25 cellular contexts compared by ENCODE assay signal in the genomic region with DNA sequence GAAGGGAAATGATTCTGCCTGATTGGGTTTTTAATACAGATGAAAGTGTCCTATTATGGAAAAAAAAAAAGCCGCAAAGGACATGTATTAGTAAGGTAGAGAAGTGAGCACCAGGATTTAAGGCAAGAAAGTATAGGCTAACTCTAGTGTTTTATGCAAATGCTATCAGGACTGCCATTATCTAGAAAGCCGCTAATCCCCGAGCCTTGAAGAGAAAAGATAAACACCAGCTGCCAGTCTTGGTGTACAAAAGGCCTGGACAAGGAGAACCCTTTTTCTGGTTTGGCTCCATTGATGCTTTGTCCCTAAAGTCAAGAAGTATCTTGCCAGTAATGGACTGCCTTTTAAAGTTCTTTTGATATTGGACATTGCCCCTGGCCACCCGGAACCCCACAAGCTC. TPM values are rescaled to one million over a fixed set of nuclear protein-coding genes. Genes with fewer than 3 reads are reported as not detected.
DNase-seq lines count a peak whose midpoint lies in the region; ATAC-seq, FAIRE-seq and TF ChIP-seq lines count a peak whose summit lies in the region.
"Had no signal": no experiment of that assay in that cellular context is flagged by ENCODE, and none has a peak within 500 bp of the region (broad histone marks: within the 10 kb centered on the region; RNA-seq: fewer than 3 reads in every experiment).

No MANE protein-coding gene starts in this region.

- H3K4me1 ChIP-seq in K562 (replicated peaks in 1 of 2; ENCODE audit: control insufficient read depth in 2 of 2, insufficient read depth in 2 of 2, low read length in 2 of 2) (peaks cover 10 to 16% of the 10 kb centered on the region in 2 experiments), neural progenitor cell (peaks cover 4% of the 10 kb centered on the region), heart right ventricle (no peaks in the 10 kb centered on the region)

- TF ChIP-seq EP300 in K562 (IDR thresholded peaks at IDR 0.05; ENCODE audit: low read length), result no peak

- H3K27me3 Mint-ChIP-seq in neural progenitor cell (ENCODE audit: insufficient read depth, low read depth), result no peaks in the 10 kb centered on the region

- WGBS in K562 (ENCODE audit: insufficient coverage, low coverage, missing lambda C conversion rate), result 14% methylated on average over 4 of the region's 4 CpGs
- WGBS in heart right ventricle, 2 donors, result 63 to 68% methylated on average over 4 of the region's 4 CpGs

- TF ChIP-seq RAD21 in K562 (CRISPR knock-in tag; conservative IDR thresholded peaks at IDR 0.05 in 1 of 2, IDR thresholded peaks at IDR 0.05 in 1 of 2), result no peak

- H3K9ac ChIP-seq in K562 (ENCODE audit: insufficient read depth in 1 of 2, low read depth in 2 of 2, low read length in 2 of 2) (no peak overlapping the region), neural progenitor cell (no peak overlapping the region)

- peaks cover 3% of the 10 kb centered on the region for H3K4me1 Mint-ChIP-seq in neural progenitor cell
- H3K4me1 Mint-ChIP-seq: CD8-positive, alpha-beta memory T cell; GM23338 had no signal

- H3K9me1 ChIP-seq in K562 (ENCODE audit: control insufficient read depth, insufficient read depth, low read length), result no peaks in the 10 kb centered on the region

- TF ChIP-seq CTCF in D721Med (IDR thresholded peaks at IDR 0.05; ENCODE audit: insufficient read depth, missing control alignments), result no peak
- no peak for TF ChIP-seq CTCF in K562 (IDR thresholded peaks at IDR 0.05 in 2 of 3, conservative IDR thresholded peaks at IDR 0.05 in 1 of 3; ENCODE audit: insufficient read depth in 2 of 3, low read depth in 1 of 3, low read length in 3 of 3)
- no peak for TF ChIP-seq CTCF in neural progenitor cell (IDR thresholded peaks at IDR 0.05)
- TF ChIP-seq CTCF in heart right ventricle (IDR thresholded peaks at IDR 0.05), result no peak

- peaks cover 5% of the 10 kb centered on the region for H3K9me3 Mint-ChIP-seq in neural progenitor cell
- H3K9me3 Mint-ChIP-seq: CD8-positive, alpha-beta memory T cell had no signal

- DNase-seq in D721Med (ENCODE audit: insufficient read length, low spot score) (no peak), NCI-H524 (lab: John Stamatoyannopoulos, UW) (peak; percentile 91), K562 (ENCODE audit: extremely low read depth in 1 of 4, low spot score in 3 of 4) (peak in 1 of 4 experiments; percentile 48), neural progenitor cell (ENCODE audit: low spot score) (peak; percentile 44), heart right ventricle (no peak), activated T-cell treated with anti-CD3 and anti-CD28 coated beads for 4 hours (no peak), GM19239 (ENCODE audit: insufficient read length, low spot score) (no peak)
- DNase-seq: Calu3; CD8-positive, alpha-beta memory T cell; DMS79 treated with DMSO at 0.1 percent for 48 hours; KG1; NCI-H1092; NCI-H1436; NCI-H1930; NCI-H446 treated with DMSO at 0.1 percent for 48 hours; NK-92 treated with Interleukin-12 subunit alpha and Interleukin-12 subunit beta, amount 100 ng/mL, for 24 hours; SHP77 treated with DMSO at 0.1 percent for 48 hours; SW 1271 had no signal

- in situ Hi-C loops in K562 (cut with MboI), result loop anchor here (25.0 kb wide), 1 partner anchor 571 kb away; no protein-coding TSS in a partner anchor

- H3K4me3 ChIP-seq in K562 (no peak overlapping the region), neural progenitor cell (no peak overlapping the region), heart right ventricle (no peak overlapping the region)
- H3K4me3 ChIP-seq: GM12878, GM23338, SK-N-MC had no signal

- H3K27ac ChIP-seq in K562 (ENCODE audit: extremely low read depth, low read depth, low read length) (no peak overlapping the region), neural progenitor cell (no peak overlapping the region), heart right ventricle (no peak overlapping the region)
- H3K27ac ChIP-seq: C4-2B, HL-60, RWPE1, SK-N-MC had no signal

- H3K4me3 Mint-ChIP-seq in neural progenitor cell, result no peak overlapping the region
- H3K4me3 Mint-ChIP-seq: CD8-positive, alpha-beta memory T cell; GM23338 had no signal

- ATAC-seq in K562, result peak; percentile 34; the same call in 2 of the 3 replicates
- no peak for ATAC-seq in heart right ventricle
- ATAC-seq: GM12878, GM23338 had no signal

- CTCF ChIA-PET in K562 (lab: Yijun Ruan, JAX; ENCODE audit: low intra/inter-chr PET ratio), result no interaction called here

- intact Hi-C loops in K562 (cut with micrococcal nuclease), result no loop called here
- intact Hi-C loops in heart right ventricle (cut with DNase I), result no loop called here

- no peak overlapping the region for H3K27ac Mint-ChIP-seq in neural progenitor cell
- H3K27ac Mint-ChIP-seq: CD8-positive, alpha-beta memory T cell; GM23338 had no signal

- H3K4me2 ChIP-seq in K562 (ENCODE audit: insufficient read depth, low read length) (peak overlapping the region; percentile 23; the same call in 1 of the 2 replicates), neural progenitor cell (no peak overlapping the region)
- H3K4me2 ChIP-seq: GM23338 had no signal

- H2AFZ ChIP-seq in K562 (ENCODE audit: low read depth, low read length) (no peak overlapping the region), neural progenitor cell (replicated peaks) (no peak overlapping the region)
- H2AFZ ChIP-seq: GM23338 had no signal

- H3K27me3 ChIP-seq in K562 (ENCODE audit: control insufficient read depth in 2 of 2, insufficient read depth in 2 of 2, low read length in 2 of 2) (no peaks in the 10 kb centered on the region), neural progenitor cell (no peaks in the 10 kb centered on the region), heart right ventricle (peaks cover 0 to 6% (median 0%) of the 10 kb centered on the region in 7 donors)

- TF ChIP-seq POLR2A in K562 (conservative IDR thresholded peaks at IDR 0.05), result no peak

- H3K79me2 ChIP-seq in K562 (ENCODE audit: control insufficient read depth, insufficient read depth, low read length), result no peaks in the 10 kb centered on the region
- no peaks in the 10 kb centered on the region for H3K79me2 ChIP-seq in neural progenitor cell (ENCODE audit: low read depth)

- POLR2A ChIA-PET in K562 (lab: Yijun Ruan, JAX), result interaction anchor here (0.6 to 6.8 kb wide), 3 partner anchors 9 to 713 kb away, joined by 3 to 51 read pairs (median 3); partner anchors contain the start of genes SMC4 and TRIM59

- BruUV-seq in K562 (replicated peaks; lab: Mats Ljungman, UMichigan), result no TSS peak

- no peaks in the 10 kb centered on the region for H3K36me3 Mint-ChIP-seq in neural progenitor cell
- H3K36me3 Mint-ChIP-seq: CD8-positive, alpha-beta memory T cell had no signal

- FAIRE-seq in D721Med (lab: Jason Lieb, UNC) (peak; percentile 53), K562 (lab: Jason Lieb, UNC) (peak; percentile 52), GM19239 (lab: Jason Lieb, UNC) (no peak)
- FAIRE-seq: A204.1, GM12878 had no signal

- H3K36me3 ChIP-seq in K562 (ENCODE audit: control insufficient read depth, insufficient read depth, low read length), result no peaks in the 10 kb centered on the region
- no peaks in the 10 kb centered on the region for H3K36me3 ChIP-seq in neural progenitor cell
- no peaks in the 10 kb centered on the region for H3K36me3 ChIP-seq in heart right ventricle

- H3K9me3 ChIP-seq in K562 (replicated peaks; ENCODE audit: control insufficient read depth, insufficient read depth, low read depth, low read length) (no peaks in the 10 kb centered on the region), neural progenitor cell (ENCODE audit: low read depth) (no peaks in the 10 kb centered on the region), heart right ventricle (no peaks in the 10 kb centered on the region)

- no peaks in the 10 kb centered on the region for H3F3A ChIP-seq in neural progenitor cell (ENCODE audit: low read depth)

- H4K20me1 ChIP-seq in K562 (replicated peaks; ENCODE audit: control insufficient read depth, insufficient read depth, low read length), result no peaks in the 10 kb centered on the region
- no peaks in the 10 kb centered on the region for H4K20me1 ChIP-seq in neural progenitor cell (ENCODE audit: low read depth)

RNA-seq across cellular contexts. Expression of gene TRIM59, which starts 8.6 kb away (rescaled TPM):
- 21.5 and 60.7 TPM in 2 replicates for total RNA-seq in K562 (2011; cell fraction: chromatin; rRNA removed; ENCODE audit: low replicate concordance)
- 11.2 and 16.4 TPM in 2 replicates for total RNA-seq in K562 (2011; cell fraction: nucleolus; rRNA removed)
- total RNA-seq in K562 (2011; cell fraction: nucleoplasm; rRNA removed), result 32.6 and 56.4 TPM in 2 replicates
- total RNA-seq in K562 (2014; rRNA removed), result 20.7 and 22.7 TPM in 2 replicates
- 41.8 and 52.0 TPM in 2 replicates for total RNA-seq in K562 (2014; rRNA removed; fragmentation: Illumina TruSeq; extraction: Trizol)
- total RNA-seq in K562 (2015; rRNA removed; fragmentation: Illumina TruSeq; extraction: Trizol), result 34.8 and 35.6 TPM in 2 replicates
- total RNA-seq in K562 (2021), result 29.9 and 33.0 TPM in 2 replicates
- 44.3 and 47.7 TPM in 2 replicates for polyA plus RNA-seq in K562 (2011; rRNA removed)
- polyA plus RNA-seq in K562 (2011; cell fraction: cytosol; rRNA removed), result 7.5 and 16.2 TPM in 2 replicates
- polyA plus RNA-seq in K562 (2011; cell fraction: nucleus; rRNA removed), result 17.6 and 24.2 TPM in 2 replicates
- polyA plus RNA-seq in K562 (2012), result 18.5 and 20.9 TPM in 2 replicates
- 29.8 and 35.5 TPM in 2 replicates for polyA plus RNA-seq in K562 (2014; fragmentation: Illumina TruSeq; extraction: Trizol)
- polyA plus RNA-seq in K562 (2014; fragmentation: Nextera tagmentation; extraction: Ambion mirVana), result 100 to 1,000 TPM in 1 of 2 experiments, 10 to 100 TPM in 1; 34.1 to 101 TPM
- polyA plus RNA-seq in K562 (2014; rRNA removed), result 16.4 and 16.8 TPM in 2 replicates
- 41.9 and 51.8 TPM in 2 replicates for polyA minus RNA-seq in K562 (2011; rRNA and poly(A)+ RNA removed)
- polyA minus RNA-seq in K562 (2011; cell fraction: cytosol; rRNA and poly(A)+ RNA removed), result 16.0 and 29.1 TPM in 2 replicates
- 15.1 and 25.3 TPM in 2 replicates for polyA minus RNA-seq in K562 (2011; cell fraction: nucleus; rRNA and poly(A)+ RNA removed)
- 80.9 and 120 TPM in 2 replicates for total RNA-seq in neural progenitor cell (ENCODE audit: low replicate concordance)
- 1 to 10 TPM in 1 of 10 donors, under 1 TPM in 8, not detected in 1; 0.10 to 2.8 (median 0.60) TPM for total RNA-seq in heart right ventricle
- under 1 TPM; 0.15 to 0.25 TPM for polyA plus RNA-seq in heart right ventricle

RNA-seq across cellular contexts. Expression of gene SMC4, which starts 58.7 kb away (rescaled TPM):
- total RNA-seq in K562 (2011; cell fraction: chromatin; rRNA removed; ENCODE audit: low replicate concordance), result 157 and 734 TPM in 2 replicates
- total RNA-seq in K562 (2011; cell fraction: nucleolus; rRNA removed), result 85.2 and 108 TPM in 2 replicates
- 165 and 177 TPM in 2 replicates for total RNA-seq in K562 (2011; cell fraction: nucleoplasm; rRNA removed)
- total RNA-seq in K562 (2014; rRNA removed) (145 and 201 TPM in 2 replicates), K562 (2014; rRNA removed; fragmentation: Illumina TruSeq; extraction: Trizol) (271 and 309 TPM in 2 replicates), K562 (2015; rRNA removed; fragmentation: Illumina TruSeq; extraction: Trizol) (270 and 326 TPM in 2 replicates), K562 (2021) (162 and 176 TPM in 2 replicates), neural progenitor cell (ENCODE audit: low replicate concordance) (233 and 382 TPM in 2 replicates), heart right ventricle (10 to 100 TPM; 10.6 to 36.2 (median 17.3) TPM)
- polyA plus RNA-seq in K562 (2011; rRNA removed) (98.2 and 136 TPM in 2 replicates), K562 (2014; fragmentation: Illumina TruSeq; extraction: Trizol) (233 and 347 TPM in 2 replicates), K562 (2014; fragmentation: Nextera tagmentation; extraction: Ambion mirVana) (100 to 1,000 TPM in 1 of 2 experiments, 10 to 100 TPM in 1; 87.9 to 105 TPM), K562 (2014; rRNA removed) (185 and 198 TPM in 2 replicates), heart right ventricle (10 to 100 TPM in 1 of 2 donors, 1 to 10 TPM in 1; 8.9 to 38.6 TPM)
- 45.7 and 51.3 TPM in 2 replicates for polyA plus RNA-seq in K562 (2011; cell fraction: cytosol; rRNA removed)
- polyA plus RNA-seq in K562 (2011; cell fraction: nucleus; rRNA removed), result 207 and 208 TPM in 2 replicates
- polyA plus RNA-seq in K562 (2012), result 125 and 136 TPM in 2 replicates
- polyA minus RNA-seq in K562 (2011; rRNA and poly(A)+ RNA removed), result 113 and 150 TPM in 2 replicates
- polyA minus RNA-seq in K562 (2011; cell fraction: cytosol; rRNA and poly(A)+ RNA removed), result 38.2 and 42.8 TPM in 2 replicates
- 168 and 288 TPM in 2 replicates for polyA minus RNA-seq in K562 (2011; cell fraction: nucleus; rRNA and poly(A)+ RNA removed)

RNA-seq across cellular contexts. Expression of gene IFT80, which starts 59.1 kb away (rescaled TPM):
- total RNA-seq in K562 (2011; cell fraction: chromatin; rRNA removed; ENCODE audit: low replicate concordance), result 18.4 and 50.8 TPM in 2 replicates
- total RNA-seq in K562 (2011; cell fraction: nucleolus; rRNA removed), result 3.5 and 8.6 TPM in 2 replicates
- 11.1 and 17.0 TPM in 2 replicates for total RNA-seq in K562 (2011; cell fraction: nucleoplasm; rRNA removed)
- total RNA-seq in K562 (2014; rRNA removed), result 7.5 and 9.5 TPM in 2 replicates
- 18.7 and 22.0 TPM in 2 replicates for total RNA-seq in K562 (2014; rRNA removed; fragmentation: Illumina TruSeq; extraction: Trizol)
- total RNA-seq in K562 (2015; rRNA removed; fragmentation: Illumina TruSeq; extraction: Trizol), result 17.0 and 17.6 TPM in 2 replicates
- total RNA-seq in K562 (2021), result 13.2 and 13.4 TPM in 2 replicates
- 13.1 and 20.9 TPM in 2 replicates for polyA plus RNA-seq in K562 (2011; rRNA removed)
- polyA plus RNA-seq in K562 (2011; cell fraction: cytosol; rRNA removed), result 1.6 and 3.7 TPM in 2 replicates
- 16.0 and 16.4 TPM in 2 replicates for polyA plus RNA-seq in K562 (2011; cell fraction: nucleus; rRNA removed)
- 18.4 and 20.6 TPM in 2 replicates for polyA plus RNA-seq in K562 (2012)
- 13.6 and 16.4 TPM in 2 replicates for polyA plus RNA-seq in K562 (2014; fragmentation: Illumina TruSeq; extraction: Trizol)
- polyA plus RNA-seq in K562 (2014; fragmentation: Nextera tagmentation; extraction: Ambion mirVana), result 1 to 10 TPM; 6.7 to 7.2 TPM
- polyA plus RNA-seq in K562 (2014; rRNA removed), result 14.3 and 21.1 TPM in 2 replicates
- 12.7 and 17.3 TPM in 2 replicates for polyA minus RNA-seq in K562 (2011; rRNA and poly(A)+ RNA removed)
- 2.5 and 5.2 TPM in 2 replicates for polyA minus RNA-seq in K562 (2011; cell fraction: cytosol; rRNA and poly(A)+ RNA removed)
- polyA minus RNA-seq in K562 (2011; cell fraction: nucleus; rRNA and poly(A)+ RNA removed), result 12.5 and 22.4 TPM in 2 replicates
- total RNA-seq in neural progenitor cell (ENCODE audit: low replicate concordance), result 69.0 and 90.0 TPM in 2 replicates
- total RNA-seq in heart right ventricle, result 10 to 100 TPM in 9 of 10 donors, 1 to 10 TPM in 1; 6.9 to 16.3 (median 14.4) TPM
- polyA plus RNA-seq in heart right ventricle, result 10 to 100 TPM in 1 of 2 donors, 1 to 10 TPM in 1; 5.3 to 14.4 TPM

Comparison
In these comparisons a context has a peak if more than half of its experiments do, and no peak if none do; other contexts are left out.
1. DNase-seq: peak in NCI-H524 (2 of 2) and neural progenitor cell (single experiment); none in D721Med (single experiment), heart right ventricle (0 of 2), activated T-cell treated with anti-CD3 and anti-CD28 coated beads for 4 hours (single experiment) and GM19239 (single experiment).